9 cellular contexts compared by ENCODE assay signal in the genomic region with DNA sequence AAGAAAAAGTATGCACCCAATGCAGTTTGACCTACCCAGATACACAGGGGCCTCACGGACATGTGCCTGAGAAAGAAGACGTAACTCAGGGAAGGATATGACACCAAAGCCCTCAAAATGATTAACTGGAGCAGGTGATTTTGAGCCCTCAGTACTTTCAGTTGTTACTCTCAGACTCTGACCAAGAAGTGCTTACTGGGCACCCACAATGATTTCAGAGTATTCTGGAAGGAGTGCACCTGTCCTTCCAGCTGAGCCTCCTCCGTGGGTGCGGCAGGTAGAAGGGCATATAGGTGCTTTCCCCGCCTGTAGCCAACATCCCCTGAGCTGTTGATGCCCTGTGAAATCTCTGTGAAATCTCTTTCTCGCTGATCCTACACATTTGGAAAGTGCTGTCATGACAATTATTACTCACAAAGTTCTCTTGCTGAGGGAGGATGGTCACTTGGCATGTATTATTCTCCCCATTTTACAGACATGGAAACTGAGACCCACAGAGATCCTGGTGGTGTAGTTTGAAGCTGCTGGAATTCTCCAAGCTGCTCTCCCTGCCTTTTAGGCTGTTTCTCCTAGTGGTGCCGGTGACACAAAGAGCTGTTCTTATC.
DNase-seq lines count a peak whose midpoint lies in the region; ATAC-seq and TF ChIP-seq lines count a peak whose summit lies in the region.
"Had no signal": no experiment of that assay in that cellular context is flagged by ENCODE, and none has a peak within 500 bp of the region (broad histone marks: within the 10 kb centered on the region; RNA-seq: fewer than 3 reads in every experiment).

No MANE protein-coding gene starts in this region.

- DNase-seq in GM12865 (ENCODE audit: low read depth) (peak; percentile 96), hepatic stellate cell (ENCODE audit: low spot score) (no peak), DMS153 treated with DMSO at 0.1 percent for 48 hours (lab: John Stamatoyannopoulos, UW; ENCODE audit: unreplicated experiment) (no peak), HEK293T (ENCODE audit: extremely low spot score) (no peak), T-helper 9 cell (no peak)
- DNase-seq: NCI-H1105 had no signal

- CTCF ChIA-PET in HEK293T (lab: Yijun Ruan, JAX), result no interaction called here

- ATAC-seq in GM21423 (IDR thresholded peaks at IDR 0.05; ENCODE audit: unreplicated experiment) (peak; percentile 71), HG03469 (IDR thresholded peaks at IDR 0.05; ENCODE audit: unreplicated experiment) (peak; percentile 59), esophagus mucosa (peak; percentile 59)

- no peak for TF ChIP-seq CTCF in GM12865 (IDR thresholded peaks at IDR 0.05; ENCODE audit: insufficient read depth, low read depth, low read length, missing control alignments)

- POLR2A ChIA-PET in HEK293T (lab: Yijun Ruan, JAX), result no interaction called here

- no peak overlapping the region for H3K4me3 ChIP-seq in GM12865 (ENCODE audit: low read depth, low read length)

TF ChIP-seq in HEK293T, 16 proteins besides CTCF, POLR2A, EP300 and RAD21:
- TF ChIP-seq ELF4 (IDR thresholded peaks at IDR 0.05) (no peak), LEF1 (IDR thresholded peaks at IDR 0.05; ENCODE audit: borderline replicate concordance) (no peak), NFRKB (IDR thresholded peaks at IDR 0.05) (no peak), BHLHE40 (IDR thresholded peaks at IDR 0.05; ENCODE audit: borderline replicate concordance) (no peak), HDGF (IDR thresholded peaks at IDR 0.05; ENCODE audit: borderline replicate concordance) (no peak), CTBP1 (IDR thresholded peaks at IDR 0.05; ENCODE audit: borderline replicate concordance) (no peak), SUZ12 (IDR thresholded peaks at IDR 0.05) (no peak), SP1 (IDR thresholded peaks at IDR 0.05) (no peak), ARNT (IDR thresholded peaks at IDR 0.05) (no peak), FOXK2 (IDR thresholded peaks at IDR 0.05) (no peak), FOXA1 (IDR thresholded peaks at IDR 0.05) (no peak), TARDBP (IDR thresholded peaks at IDR 0.05) (no peak), L3MBTL2 (conservative IDR thresholded peaks at IDR 0.05) (no peak), FOXM1 (IDR thresholded peaks at IDR 0.05; ENCODE audit: borderline replicate concordance) (no peak), ZNF384 (IDR thresholded peaks at IDR 0.05) (no peak)
- TF ChIP-seq, protein P1, sequence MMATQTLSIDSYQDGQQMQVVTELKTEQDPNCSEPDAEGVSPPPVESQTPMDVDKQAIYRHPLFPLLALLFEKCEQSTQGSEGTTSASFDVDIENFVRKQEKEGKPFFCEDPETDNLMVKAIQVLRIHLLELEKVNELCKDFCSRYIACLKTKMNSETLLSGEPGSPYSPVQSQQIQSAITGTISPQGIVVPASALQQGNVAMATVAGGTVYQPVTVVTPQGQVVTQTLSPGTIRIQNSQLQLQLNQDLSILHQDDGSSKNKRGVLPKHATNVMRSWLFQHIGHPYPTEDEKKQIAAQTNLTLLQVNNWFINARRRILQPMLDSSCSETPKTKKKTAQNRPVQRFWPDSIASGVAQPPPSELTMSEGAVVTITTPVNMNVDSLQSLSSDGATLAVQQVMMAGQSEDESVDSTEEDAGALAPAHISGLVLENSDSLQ (IDR thresholded peaks at IDR 0.05), result no peak
